ENCODE assay signal across 3 cellular contexts in genomic region chr9:25675858-25676257, GRCh38. TPM values are rescaled to one million over a fixed set of nuclear protein-coding genes. Genes with fewer than 3 reads are reported as not detected.
"Had no signal": no experiment of that assay in that cellular context is flagged by ENCODE, and none has a peak within 500 bp of the region (broad histone marks: within the 10 kb centered on the region; RNA-seq: fewer than 3 reads in every experiment).

No MANE protein-coding gene starts in this region.

RNA-seq across cellular contexts. Expression of gene TUSC1, which starts 2.4 kb away (rescaled TPM):
- total RNA-seq: K562, OCI-LY7, SK-MEL-5 had no signal
- polyA plus RNA-seq: K562 had no signal
